In the genomic region with DNA sequence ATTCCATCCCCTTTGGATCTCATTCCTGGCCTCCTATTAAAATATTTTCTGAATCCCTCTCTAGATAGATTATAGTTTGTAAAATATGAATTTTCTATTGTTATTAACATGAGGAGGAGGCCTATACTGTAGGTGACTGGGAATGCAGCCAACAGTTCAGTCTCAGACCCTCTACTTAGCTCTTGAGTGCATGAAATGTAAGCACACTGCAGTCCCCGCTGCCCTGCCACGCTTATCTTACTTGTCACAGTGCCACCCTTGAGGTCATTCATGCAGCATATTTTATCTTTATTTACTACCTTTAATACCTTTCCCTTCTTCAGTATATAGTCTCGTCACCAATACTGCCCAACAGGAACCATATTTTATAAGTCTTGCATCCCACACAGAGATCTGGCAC, we compare ENCODE assay signal across 12 cellular contexts.
"Had no signal": no experiment of that assay in that cellular context is flagged by ENCODE, and none has a peak within 500 bp of the region (broad histone marks: within the 10 kb centered on the region; RNA-seq: fewer than 3 reads in every experiment).

No MANE protein-coding gene starts in this region.

- ATAC-seq: T-helper 17 cell, upper lobe of right lung, WTC11 had no signal

- H3K36me3 ChIP-seq: brain microvascular endothelial cell, suprapubic skin, upper lobe of right lung had no signal

- H3K4me1 ChIP-seq: suprapubic skin, upper lobe of right lung had no signal

- H3K4me3 ChIP-seq: suprapubic skin, upper lobe of right lung had no signal

- H3K9me3 ChIP-seq: suprapubic skin, upper lobe of right lung had no signal

- H3K27me3 ChIP-seq: brain microvascular endothelial cell, suprapubic skin, upper lobe of right lung had no signal

- DNase-seq: activated CD4-positive, alpha-beta T cell treated with anti-CD3 and anti-CD28 coated beads for 48 hours; activated naive CD8-positive, alpha-beta T cell treated with anti-CD3 and anti-CD28 coated beads for 36 hours; activated T-cell treated with anti-CD3 and anti-CD28 coated beads for 4 hours; brain microvascular endothelial cell; dermis blood vessel endothelial cell; left cardiac atrium; stimulated activated CD4-positive, alpha-beta T cell treated with anti-CD3 and anti-CD28 coated beads, Interleukin-2, amount 100 ng/mL, for 48 hours; stimulated activated naive CD4-positive, alpha-beta T cell treated with Interleukin-2 at 50 U/mL for 16 hours; T-helper 17 cell; upper lobe of right lung had no signal

- H3K27ac ChIP-seq: brain microvascular endothelial cell, suprapubic skin, upper lobe of right lung had no signal
